Comparison of ENCODE assay signal across 14 cellular contexts in genomic region chr9:133888048-133888778, GRCh38.
A peak's percentile ranks its signal among the peaks of the same experiment; 100 is the strongest.
DNase-seq lines count a peak whose midpoint lies in the region; ATAC-seq, FAIRE-seq and TF ChIP-seq lines count a peak whose summit lies in the region.
"Had no signal": no experiment of that assay in that cellular context is flagged by ENCODE, and none has a peak within 500 bp of the region (broad histone marks: within the 10 kb centered on the region; RNA-seq: fewer than 3 reads in every experiment).

No MANE protein-coding gene starts in this region.

- peak; percentile 6 to 21 (median 15) for ATAC-seq in right lobe of liver
- ATAC-seq in GM19351 (IDR thresholded peaks at IDR 0.05; ENCODE audit: unreplicated experiment): no peak
- ATAC-seq: activated CD8-positive, alpha-beta T cell treated with anti-CD3 and anti-CD28 coated beads, Interleukin-2, amount 10 ng/mL, durations not matched to agents 7 days and 5 days had no signal

- H3K27ac ChIP-seq in VCaP: peak overlapping the region; percentile 95
- peak overlapping the region; percentile 47 to 93 (median 71) for H3K27ac ChIP-seq in right lobe of liver

- H3K27me3 ChIP-seq in right lobe of liver: no peaks in the 10 kb centered on the region

- H3K36me3 ChIP-seq in right lobe of liver: no peaks in the 10 kb centered on the region

- 25% methylated on average over 13 of the region's 25 CpGs for WGBS in right lobe of liver (ENCODE audit: insufficient coverage, low coverage, low lambda C conversion rate, missing lambda C conversion rate)

- TF ChIP-seq POLR2A in right lobe of liver (IDR thresholded peaks at IDR 0.05): no peak

- no peak for FAIRE-seq in D721Med (lab: Jason Lieb, UNC)
- FAIRE-seq: endometrium had no signal

- peak; percentile 87 for DNase-seq in D721Med (ENCODE audit: insufficient read length, low spot score)
- DNase-seq in NCI-H1417 treated with DMSO at 0.1 percent for 48 hours (lab: John Stamatoyannopoulos, UW): peak; percentile 98
- DNase-seq in right lobe of liver: peak; percentile 56 to 84 (median 83)
- DNase-seq in activated CD4-positive, alpha-beta T cell treated with anti-CD3 and anti-CD28 coated beads for 1 hour: no peak
- no peak for DNase-seq in SIG-M5 treated with dmso at 0.1 percent for 504 hours (lab: John Stamatoyannopoulos, UW; ENCODE audit: unreplicated experiment)
- DNase-seq in cerebellum (ENCODE audit: low spot score): no peak
- DNase-seq: activated CD8-positive, alpha-beta T cell treated with anti-CD3 and anti-CD28 coated beads, Interleukin-2, amount 10 ng/mL, durations not matched to agents 7 days and 5 days; AML-193; naive B cell; NCI-H446 treated with DMSO at 0.1 percent for 48 hours; stimulated activated CD4-positive, alpha-beta T cell treated with anti-CD3 and anti-CD28 coated beads, Interleukin-12 subunit alpha, Interleukin-12 subunit beta, amount 100 ng/mL, for 4 hours had no signal

- TF ChIP-seq CTCF in D721Med (IDR thresholded peaks at IDR 0.05; ENCODE audit: insufficient read depth, missing control alignments): no peak
- no peak for TF ChIP-seq CTCF in VCaP (conservative IDR thresholded peaks at IDR 0.05)
- no peak for TF ChIP-seq CTCF in right lobe of liver (IDR thresholded peaks at IDR 0.05)

- no peaks in the 10 kb centered on the region for H3K9me3 ChIP-seq in right lobe of liver

- peaks cover 3 to 77% (median 40%) of the 10 kb centered on the region in 4 donors for H3K4me1 ChIP-seq in right lobe of liver

- intact Hi-C loops in right lobe of liver (cut with DNase I): loop anchor here in 1 of 2 donors (10.0 kb wide), 1 partner anchor 87 kb away; no protein-coding TSS in a partner anchor

- no peak overlapping the region for H3K4me3 ChIP-seq in right lobe of liver

Comparison
In these comparisons a context has a peak if more than half of its experiments do, and no peak if none do; other contexts are left out.
1. DNase-seq: peak in D721Med (single experiment), NCI-H1417 treated with DMSO at 0.1 percent for 48 hours (single experiment) and right lobe of liver (3 of 3); none in activated CD4-positive, alpha-beta T cell treated with anti-CD3 and anti-CD28 coated beads for 1 hour (single experiment), SIG-M5 treated with dmso at 0.1 percent for 504 hours (single experiment) and cerebellum (single experiment).